In the genomic region with DNA sequence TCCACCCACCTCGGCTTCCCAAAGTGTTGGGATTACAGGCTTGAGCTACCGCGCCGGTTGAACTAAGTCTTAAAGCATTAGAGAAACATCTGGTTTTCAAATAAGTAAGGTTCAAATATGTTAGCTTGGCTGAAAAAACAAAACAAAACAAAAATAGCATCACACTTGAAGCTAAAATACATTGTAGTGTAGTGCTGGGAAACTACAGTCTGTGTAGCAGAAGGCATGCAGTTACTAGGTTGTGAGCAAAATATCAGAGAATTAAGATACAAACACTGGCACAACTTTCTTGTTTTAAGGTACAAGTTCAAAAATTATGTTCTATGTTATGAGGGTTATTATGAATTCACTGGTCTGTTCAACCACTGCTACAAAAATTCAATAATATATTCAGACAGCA, we compare ENCODE assay signal across 31 cellular contexts.
"Had no signal": no experiment of that assay in that cellular context is flagged by ENCODE, and none has a peak within 500 bp of the region (broad histone marks: within the 10 kb centered on the region; RNA-seq: fewer than 3 reads in every experiment).

No MANE protein-coding gene starts in this region.

- H3K27me3 Mint-ChIP-seq: activated B cell treated with CpG ODN at 0.5 μM for 24 hours; activated CD4-positive, alpha-beta memory T cell treated with anti-CD3 and anti-CD28 coated beads for 36 hours; brain; IgD-negative memory B cell had no signal

- ATAC-seq: activated naive CD4-positive, alpha-beta T cell treated with anti-CD3 and anti-CD28 coated beads, Interleukin-2, amount 50 U/mL, for 72 hours; activated T-cell treated with anti-CD3 and anti-CD28 coated beads, Interleukin-2, amount 50 U/mL, for 4 hours; Panc1 had no signal

- H3K27me3 ChIP-seq: adrenal gland had no signal

- DNase-seq: activated B cell treated with CpG ODN at 0.5 μM for 24 hours; activated CD4-positive, alpha-beta memory T cell treated with anti-CD3 and anti-CD28 coated beads for 36 hours; activated CD4-positive, alpha-beta T cell treated with anti-CD3 and anti-CD28 coated beads for 4 hours; activated CD4-positive, alpha-beta T cell treated with anti-CD3 and anti-CD28 coated beads, Interleukin-2, amount 50 U/mL, for 1 hour; activated CD4-positive, CD25-positive, alpha-beta regulatory T cell treated with anti-CD3 and anti-CD28 coated beads, Interleukin-2, amount 50 U/mL, for 72 hours; activated CD8-positive, alpha-beta memory T cell treated with anti-CD3 and anti-CD28 coated beads, Interleukin-2, amount 50 U/mL, for 4 hours; activated gamma-delta T cell treated with Interleukin-2 at 50 U/mL for 16 hours; activated naive CD4-positive, alpha-beta T cell treated with anti-CD3 and anti-CD28 coated beads for 36 hours; activated T-cell treated with anti-CD3 and anti-CD28 coated beads for 4 hours; activated T-cell treated with anti-CD3 and anti-CD28 coated beads, Interleukin-2, amount 50 U/mL, for 4 hours; adrenal gland; Karpas-422; KBM-7; NCI-H1105; NCI-H1417 treated with DMSO at 0.1 percent for 48 hours; NCI-H1694; NCI-H1930; NCI-H345; NCI-H524 treated with DMSO at 0.1 percent for 48 hours; NCI-H748 treated with DMSO at 0.1 percent for 48 hours; SW 1271; T-helper 1 cell; T-helper 2 cell; T-helper 9 cell had no signal

- FAIRE-seq: bronchial epithelial cell had no signal

- H3K36me3 Mint-ChIP-seq: activated CD4-positive, alpha-beta memory T cell treated with anti-CD3 and anti-CD28 coated beads for 36 hours; activated naive CD4-positive, alpha-beta T cell treated with anti-CD3 and anti-CD28 coated beads, Interleukin-2, amount 50 U/mL, for 72 hours; brain had no signal

- H3K4me1 Mint-ChIP-seq: activated B cell treated with CpG ODN at 0.5 μM for 24 hours, brain, IgD-negative memory B cell had no signal

- H3K9me3 ChIP-seq: adrenal gland had no signal

- H3K27ac ChIP-seq: adrenal gland, VCaP had no signal

- H3K36me3 ChIP-seq: adrenal gland had no signal

- H3K9me3 Mint-ChIP-seq: activated B cell treated with CpG ODN at 0.5 μM for 24 hours; activated CD4-positive, alpha-beta memory T cell treated with anti-CD3 and anti-CD28 coated beads for 36 hours; activated naive CD4-positive, alpha-beta T cell treated with anti-CD3 and anti-CD28 coated beads for 36 hours; activated naive CD4-positive, alpha-beta T cell treated with anti-CD3 and anti-CD28 coated beads, Interleukin-2, amount 50 U/mL, for 72 hours; activated T-cell treated with anti-CD3 and anti-CD28 coated beads, Interleukin-2, amount 50 U/mL, for 4 hours; activated T-helper 1 cell treated with anti-CD3 and anti-CD28 coated beads, Interleukin-12 subunit alpha, Interleukin-12 subunit beta, Interleukin-2, Interleukin-4 antibody, amounts not matched to agents 30 ng/mL and 10 ng/mL and 1 ng/mL, durations not matched to agents 14 hours and 24 hours and 36 hours; brain had no signal

- H3K4me3 Mint-ChIP-seq: activated B cell treated with CpG ODN at 0.5 μM for 24 hours; activated CD4-positive, alpha-beta memory T cell treated with anti-CD3 and anti-CD28 coated beads for 36 hours; activated naive CD4-positive, alpha-beta T cell treated with anti-CD3 and anti-CD28 coated beads for 36 hours; activated T-cell treated with anti-CD3 and anti-CD28 coated beads, Interleukin-2, amount 50 U/mL, for 4 hours; activated T-helper 1 cell treated with anti-CD3 and anti-CD28 coated beads, Interleukin-12 subunit alpha, Interleukin-12 subunit beta, Interleukin-2, Interleukin-4 antibody, amounts not matched to agents 30 ng/mL and 10 ng/mL and 1 ng/mL, durations not matched to agents 14 hours and 24 hours and 36 hours; IgD-negative memory B cell had no signal

- H3K4me1 ChIP-seq: adrenal gland had no signal

- H3K4me3 ChIP-seq: adrenal gland had no signal

- H3K27ac Mint-ChIP-seq: activated B cell treated with CpG ODN at 0.5 μM for 24 hours; activated CD4-positive, alpha-beta memory T cell treated with anti-CD3 and anti-CD28 coated beads for 36 hours; activated naive CD4-positive, alpha-beta T cell treated with anti-CD3 and anti-CD28 coated beads for 36 hours; activated naive CD4-positive, alpha-beta T cell treated with anti-CD3 and anti-CD28 coated beads, Interleukin-2, amount 50 U/mL, for 72 hours; activated T-helper 1 cell treated with anti-CD3 and anti-CD28 coated beads, Interleukin-12 subunit alpha, Interleukin-12 subunit beta, Interleukin-2, Interleukin-4 antibody, amounts not matched to agents 30 ng/mL and 10 ng/mL and 1 ng/mL, durations not matched to agents 14 hours and 24 hours and 36 hours; IgD-negative memory B cell had no signal
